In the genomic region with DNA sequence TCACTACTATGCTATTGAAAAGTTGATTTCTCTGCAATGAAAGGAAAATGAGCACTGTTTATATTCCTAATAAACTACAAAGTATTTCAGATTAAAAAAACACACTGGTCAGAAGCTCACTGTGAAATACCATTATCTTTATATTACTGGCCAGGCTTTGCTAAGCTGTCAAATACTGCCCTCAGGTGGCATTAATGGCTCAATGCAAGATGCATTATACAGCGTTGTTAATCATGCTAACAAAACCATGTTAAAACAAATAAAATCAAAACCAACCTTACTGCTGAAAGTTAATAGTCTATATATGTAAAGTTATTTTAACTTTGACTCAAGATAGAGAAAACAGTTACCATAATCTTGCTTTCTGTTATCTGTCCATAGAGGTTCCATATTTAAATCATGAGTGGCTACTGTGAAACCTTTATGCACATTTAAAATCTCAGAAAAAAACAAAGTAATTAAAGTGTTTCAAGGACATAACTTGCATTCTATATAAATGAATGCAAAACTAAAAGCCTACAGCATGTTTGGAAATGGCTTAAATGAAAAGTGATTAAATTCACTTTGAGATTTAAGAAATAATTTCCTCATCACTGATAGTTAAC, we compare ENCODE assay signal across 7 cellular contexts.
DNase-seq lines count a peak whose midpoint lies in the region; TF ChIP-seq lines count a peak whose summit lies in the region.

No MANE protein-coding gene starts in this region.

- POLR2A ChIA-PET in HEK293T (lab: Yijun Ruan, JAX), result no interaction called here

- no peak overlapping the region for H3K4me3 Mint-ChIP-seq in activated CD4-positive, alpha-beta T cell treated with anti-CD3 and anti-CD28 coated beads, Interleukin-2, amount 10 ng/mL, durations not matched to agents 24 days and 14 days
- H3K4me3 Mint-ChIP-seq in progenitor cell of endocrine pancreas (ENCODE audit: low read depth), result no peak overlapping the region

- peak; percentile 74 for TF ChIP-seq CTCF in foreskin fibroblast (IDR thresholded peaks at IDR 0.05; ENCODE audit: low read depth, low read length)
- TF ChIP-seq CTCF in progenitor cell of endocrine pancreas (IDR thresholded peaks at IDR 0.05; ENCODE audit: unreplicated experiment), result peak; percentile 90

- H3K4me1 Mint-ChIP-seq in activated CD4-positive, alpha-beta T cell treated with anti-CD3 and anti-CD28 coated beads, Interleukin-2, amount 10 ng/mL, durations not matched to agents 24 days and 14 days, result peaks cover 14% of the 10 kb centered on the region
- no peaks in the 10 kb centered on the region for H3K4me1 Mint-ChIP-seq in progenitor cell of endocrine pancreas (ENCODE audit: low read depth)

- peaks cover 7% of the 10 kb centered on the region for H3K36me3 Mint-ChIP-seq in activated CD4-positive, alpha-beta T cell treated with anti-CD3 and anti-CD28 coated beads, Interleukin-2, amount 10 ng/mL, durations not matched to agents 24 days and 14 days (ENCODE audit: low read depth)
- peaks cover 2% of the 10 kb centered on the region for H3K36me3 Mint-ChIP-seq in progenitor cell of endocrine pancreas (ENCODE audit: insufficient read depth)

- H3K27ac Mint-ChIP-seq in activated CD4-positive, alpha-beta T cell treated with anti-CD3 and anti-CD28 coated beads, Interleukin-2, amount 10 ng/mL, durations not matched to agents 24 days and 14 days, result no peak overlapping the region
- no peak overlapping the region for H3K27ac Mint-ChIP-seq in progenitor cell of endocrine pancreas

- no peaks in the 10 kb centered on the region for H3K27me3 Mint-ChIP-seq in activated CD4-positive, alpha-beta T cell treated with anti-CD3 and anti-CD28 coated beads, Interleukin-2, amount 10 ng/mL, durations not matched to agents 24 days and 14 days
- no peaks in the 10 kb centered on the region for H3K27me3 Mint-ChIP-seq in progenitor cell of endocrine pancreas

- intact Hi-C loops in activated CD4-positive, alpha-beta T cell treated with anti-CD3 and anti-CD28 coated beads, Interleukin-2, amount 10 ng/mL, durations not matched to agents 24 days and 14 days (cut with micrococcal nuclease), result loop anchor here (2.0 to 10.0 kb wide), 6 partner anchors 140 to 545 kb away; a partner anchor contains a TSS

- no peak overlapping the region for H3K4me3 ChIP-seq in foreskin fibroblast (ENCODE audit: low read depth in 1 of 2, low read length in 2 of 2)

- DNase-seq in ELR (ENCODE audit: low read depth) (peak; percentile 74), HEK293T (ENCODE audit: extremely low spot score) (peak; percentile 41), NCI-H2107 treated with DMSO at 0.1 percent for 48 hours (lab: John Stamatoyannopoulos, UW; ENCODE audit: unreplicated experiment) (peak; percentile 60), foreskin fibroblast (peak; percentile 23 to 69), progenitor cell of endocrine pancreas (ENCODE audit: low spot score, unreplicated experiment) (no peak), GM19240 (ENCODE audit: insufficient read length, low spot score) (no peak)
- peak; percentile 78 for DNase-seq in activated CD4-positive, alpha-beta T cell treated with anti-CD3 and anti-CD28 coated beads, Interleukin-2, amount 10 ng/mL, durations not matched to agents 24 days and 14 days

- CTCF ChIA-PET in HEK293T (lab: Yijun Ruan, JAX), result interaction anchor here (0.6 to 1.6 kb wide), 10 partner anchors 9 to 538 kb away, joined by 3 to 6 read pairs (median 3); no protein-coding TSS in a partner anchor

- H3K9me3 Mint-ChIP-seq in activated CD4-positive, alpha-beta T cell treated with anti-CD3 and anti-CD28 coated beads, Interleukin-2, amount 10 ng/mL, durations not matched to agents 24 days and 14 days, result no peaks in the 10 kb centered on the region
- no peaks in the 10 kb centered on the region for H3K9me3 Mint-ChIP-seq in progenitor cell of endocrine pancreas (ENCODE audit: low read depth)

TF ChIP-seq in HEK293T, 16 proteins besides CTCF, POLR2A, EP300 and RAD21:
- TF ChIP-seq LEF1 (IDR thresholded peaks at IDR 0.05; ENCODE audit: borderline replicate concordance), result no peak
- TF ChIP-seq, protein P1, sequence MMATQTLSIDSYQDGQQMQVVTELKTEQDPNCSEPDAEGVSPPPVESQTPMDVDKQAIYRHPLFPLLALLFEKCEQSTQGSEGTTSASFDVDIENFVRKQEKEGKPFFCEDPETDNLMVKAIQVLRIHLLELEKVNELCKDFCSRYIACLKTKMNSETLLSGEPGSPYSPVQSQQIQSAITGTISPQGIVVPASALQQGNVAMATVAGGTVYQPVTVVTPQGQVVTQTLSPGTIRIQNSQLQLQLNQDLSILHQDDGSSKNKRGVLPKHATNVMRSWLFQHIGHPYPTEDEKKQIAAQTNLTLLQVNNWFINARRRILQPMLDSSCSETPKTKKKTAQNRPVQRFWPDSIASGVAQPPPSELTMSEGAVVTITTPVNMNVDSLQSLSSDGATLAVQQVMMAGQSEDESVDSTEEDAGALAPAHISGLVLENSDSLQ (IDR thresholded peaks at IDR 0.05), result 0 out of 2 replicates have a peak, but pooled peaks have one; percentile 7

Comparison
In these comparisons a context has a peak if more than half of its experiments do, and no peak if none do; other contexts are left out.
1. DNase-seq: peak in ELR (single experiment), HEK293T (single experiment), NCI-H2107 treated with DMSO at 0.1 percent for 48 hours (single experiment), activated CD4-positive, alpha-beta T cell treated with anti-CD3 and anti-CD28 coated beads, Interleukin-2, amount 10 ng/mL, durations not matched to agents 24 days and 14 days (single experiment) and foreskin fibroblast (2 of 2); none in progenitor cell of endocrine pancreas (single experiment) and GM19240 (single experiment).